24 cellular contexts compared by ENCODE assay signal in the genomic region with DNA sequence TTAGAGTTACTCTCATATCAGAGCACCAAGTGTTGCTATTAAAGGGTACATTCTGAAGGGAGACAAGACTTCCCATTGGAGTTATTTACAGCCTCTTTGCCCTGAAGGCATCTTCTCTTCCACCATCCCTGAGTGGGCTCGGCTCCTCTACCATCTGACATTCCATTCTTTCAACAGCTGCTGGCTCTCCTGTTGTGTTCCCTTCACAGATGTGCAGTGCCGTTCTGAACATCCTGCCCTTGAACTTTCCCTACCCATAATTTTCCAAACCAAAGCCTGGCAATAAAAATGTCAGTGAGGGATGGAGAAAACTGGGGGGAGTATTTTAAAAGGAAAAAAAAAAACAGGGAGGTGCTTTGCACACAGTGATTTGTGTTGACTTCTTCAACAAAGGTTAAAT.
DNase-seq lines count a peak whose midpoint lies in the region; ATAC-seq and TF ChIP-seq lines count a peak whose summit lies in the region.
"Had no signal": no experiment of that assay in that cellular context is flagged by ENCODE, and none has a peak within 500 bp of the region (broad histone marks: within the 10 kb centered on the region; RNA-seq: fewer than 3 reads in every experiment).

No MANE protein-coding gene starts in this region.

- H3K4me3 ChIP-seq in IMR-90 (ENCODE audit: insufficient read depth, low read depth, low read length) (no peak overlapping the region), esophagus squamous epithelium (no peak overlapping the region), uterus (no peak overlapping the region), left lung (no peak overlapping the region)
- H3K4me3 ChIP-seq: breast epithelium, smooth muscle cell, upper lobe of right lung had no signal

- no peaks in the 10 kb centered on the region for H4K20me1 ChIP-seq in IMR-90 (ENCODE audit: insufficient read depth, low read length)

- WGBS in IMR-90 (ENCODE audit: extremely low coverage in 2 of 2, insufficient read length in 1 of 2), 2 experiments = no CpG with 5 or more reads among the region's 2 CpGs
- 55 to 83% methylated on average over 2 of the region's 2 CpGs for WGBS in esophagus squamous epithelium, 2 donors

- no peak overlapping the region for H3K27ac Mint-ChIP-seq in nephron progenitor cell
- H3K27ac Mint-ChIP-seq: activated CD4-positive, alpha-beta T cell treated with anti-CD3 and anti-CD28 coated beads, Interleukin-2, amount 10 ng/mL, durations not matched to agents 7 days and 5 days; activated CD8-positive, alpha-beta memory T cell treated with anti-CD3 and anti-CD28 coated beads, Interleukin-2, amount 10 ng/mL, durations not matched to agents 7 days and 5 days; CD4-positive, CD25-positive, alpha-beta regulatory T cell had no signal

- peaks cover 58% of the 10 kb centered on the region for H3K4me1 Mint-ChIP-seq in nephron progenitor cell
- H3K4me1 Mint-ChIP-seq: activated CD4-positive, alpha-beta T cell treated with anti-CD3 and anti-CD28 coated beads, Interleukin-2, amount 10 ng/mL, durations not matched to agents 7 days and 5 days; CD4-positive, CD25-positive, alpha-beta regulatory T cell had no signal

- no peak overlapping the region for H3K14ac ChIP-seq in IMR-90 (replicated peaks; ENCODE audit: low read depth, low read length)

- peak overlapping the region; percentile 21; the same call in 1 of the 2 replicates for H2AK5ac ChIP-seq in IMR-90 (ENCODE audit: low read depth, low read length)

- peaks cover 15% of the 10 kb centered on the region for H3K27me3 Mint-ChIP-seq in nephron progenitor cell (ENCODE audit: low read depth, poor library complexity)
- H3K27me3 Mint-ChIP-seq: CD4-positive, CD25-positive, alpha-beta regulatory T cell had no signal

- H3K36me3 Mint-ChIP-seq in nephron progenitor cell (ENCODE audit: low read depth) = no peaks in the 10 kb centered on the region
- H3K36me3 Mint-ChIP-seq: activated CD8-positive, alpha-beta memory T cell treated with anti-CD3 and anti-CD28 coated beads, Interleukin-2, amount 10 ng/mL, durations not matched to agents 7 days and 5 days; CD4-positive, CD25-positive, alpha-beta regulatory T cell had no signal

- no peaks in the 10 kb centered on the region for H3K79me1 ChIP-seq in IMR-90 (ENCODE audit: low read depth in 1 of 2, low read length in 2 of 2)

- POLR2A ChIA-PET in IMR-90 (lab: Charles Lee; ENCODE audit: unreplicated experiment) = no interaction called here

- H3K4me2 ChIP-seq in IMR-90 (ENCODE audit: low read depth, low read length) = no peak overlapping the region
- H3K4me2 ChIP-seq: smooth muscle cell had no signal

- no peak overlapping the region for H3K9ac ChIP-seq in IMR-90 (ENCODE audit: low read depth, low read length)

- no peak overlapping the region for H2AK9ac ChIP-seq in IMR-90 (replicated peaks; ENCODE audit: low read depth, low read length, poor library complexity)

- intact Hi-C loops in IMR-90 (cut with micrococcal nuclease) (no loop called here), esophagus squamous epithelium (cut with DNase I) (no loop called here), uterus (cut with DNase I; ENCODE audit: low total_unique reads) (no loop called here), left lung (cut with DNase I) (no loop called here)

- H2AFZ ChIP-seq in IMR-90 (replicated peaks; ENCODE audit: low read length, poor library complexity) = no peak overlapping the region

- no peak overlapping the region for H3K23ac ChIP-seq in IMR-90 (ENCODE audit: low read depth, low read length)

- H3K36me3 ChIP-seq in IMR-90 (ENCODE audit: control insufficient read depth, insufficient read depth, low read length) (no peaks in the 10 kb centered on the region), esophagus squamous epithelium (no peaks in the 10 kb centered on the region), uterus (no peaks in the 10 kb centered on the region), left lung (no peaks in the 10 kb centered on the region)
- H3K36me3 ChIP-seq: breast epithelium, upper lobe of right lung had no signal

- no peak overlapping the region for H3K27ac ChIP-seq in IMR-90 (ENCODE audit: insufficient read depth, low read length)
- H3K27ac ChIP-seq in esophagus squamous epithelium = peak overlapping the region in 3 of 4 donors; percentile 61 to 72 (median 70)
- peak overlapping the region; percentile 82 to 90 for H3K27ac ChIP-seq in uterus
- H3K27ac ChIP-seq in left lung = no peak overlapping the region
- H3K27ac ChIP-seq: breast epithelium, foreskin keratinocyte, upper lobe of right lung had no signal

- no peak overlapping the region for H3K56ac ChIP-seq in IMR-90 (ENCODE audit: extremely low read depth, insufficient read depth, low read length)

- TF ChIP-seq POLR2A in IMR-90 (IDR thresholded peaks at IDR 0.05; ENCODE audit: low read depth, low read length) = no peak
- no peak for TF ChIP-seq POLR2A in esophagus squamous epithelium (IDR thresholded peaks at IDR 0.05)
- no peak for TF ChIP-seq POLR2A in uterus (IDR thresholded peaks at IDR 0.05)

- 0 out of 3 replicates have a peak overlapping the region, but pooled peaks have one; percentile 18 for H2BK15ac ChIP-seq in IMR-90 (ENCODE audit: low read depth, low read length)

- H4K8ac ChIP-seq in IMR-90 (ENCODE audit: low read depth in 2 of 2, low read length in 2 of 2) = no peak overlapping the region

- H3K18ac ChIP-seq in IMR-90 (ENCODE audit: low read depth, low read length) = no peak overlapping the region

- CTCF ChIA-PET in IMR-90 (lab: Yijun Ruan, JAX) = interaction anchor here (0.6 to 1.3 kb wide), 3 partner anchors 42 to 379 kb away, joined by 3 to 5 read pairs (median 4); no protein-coding TSS in a partner anchor

- ATAC-seq in IMR-90 (ENCODE audit: low read depth) (no peak), left lung (no peak), GM19463 (IDR thresholded peaks at IDR 0.05; ENCODE audit: unreplicated experiment) (no peak)
- ATAC-seq: activated CD8-positive, alpha-beta memory T cell treated with anti-CD3 and anti-CD28 coated beads, Interleukin-2, amount 10 ng/mL, durations not matched to agents 7 days and 5 days; foreskin keratinocyte; HepG2; upper lobe of right lung had no signal

- no peak overlapping the region for H4K5ac ChIP-seq in IMR-90 (ENCODE audit: low read depth, low read length)

- no peaks in the 10 kb centered on the region for H3K27me3 ChIP-seq in IMR-90 (ENCODE audit: control insufficient read depth, insufficient read depth, low read length)
- no peaks in the 10 kb centered on the region for H3K27me3 ChIP-seq in esophagus squamous epithelium
- no peaks in the 10 kb centered on the region for H3K27me3 ChIP-seq in uterus
- H3K27me3 ChIP-seq in left lung = no peaks in the 10 kb centered on the region
- H3K27me3 ChIP-seq: breast epithelium, foreskin keratinocyte, upper lobe of right lung had no signal

- H3K9me3 ChIP-seq in IMR-90 (ENCODE audit: control insufficient read depth, insufficient read depth, low read length) (no peaks in the 10 kb centered on the region), esophagus squamous epithelium (no peaks in the 10 kb centered on the region), uterus (no peaks in the 10 kb centered on the region), left lung (no peaks in the 10 kb centered on the region)
- H3K9me3 ChIP-seq: breast epithelium, upper lobe of right lung had no signal

- H3K4me1 ChIP-seq in IMR-90 (ENCODE audit: control insufficient read depth, insufficient read depth, low read length) = peaks cover 21% of the 10 kb centered on the region
- H3K4me1 ChIP-seq in esophagus squamous epithelium = peaks cover 0 to 58% (median 26%) of the 10 kb centered on the region in 3 donors
- H3K4me1 ChIP-seq in uterus = peaks cover 0 to 16% of the 10 kb centered on the region in 2 donors
- peaks cover 5 to 37% of the 10 kb centered on the region in 2 donors for H3K4me1 ChIP-seq in left lung
- H3K4me1 ChIP-seq: breast epithelium had no signal

- TF ChIP-seq CTCF in IMR-90 (conservative IDR thresholded peaks at IDR 0.05; ENCODE audit: low read depth, low read length) (no peak), esophagus squamous epithelium (IDR thresholded peaks at IDR 0.05) (no peak), nephron progenitor cell (IDR thresholded peaks at IDR 0.05) (no peak), uterus (IDR thresholded peaks at IDR 0.05) (no peak), left lung (IDR thresholded peaks at IDR 0.05) (no peak)

- dilution Hi-C loops in IMR-90 (cut with HindIII; ENCODE audit: low sequenced_read_pairs, unreplicated experiment) = no loop called here

- H2BK120ac ChIP-seq in IMR-90 (ENCODE audit: low read depth, low read length) = no peak overlapping the region

- no peak overlapping the region for H4K91ac ChIP-seq in IMR-90 (ENCODE audit: insufficient read depth, low read depth, low read length)

- in situ Hi-C loops in IMR-90 (cut with MboI; ENCODE audit: low sequenced_read_pairs) = no loop called here

- DNase-seq in IMR-90 = no peak
- DNase-seq in esophagus squamous epithelium (lab: John Stamatoyannopoulos, UW) = no peak
- peak; percentile 33 for DNase-seq in nephron progenitor cell
- peak; percentile 39 to 56 for DNase-seq in uterus
- no peak for DNase-seq in AML-193 (lab: John Stamatoyannopoulos, UW)
- no peak for DNase-seq in left lung
- DNase-seq: activated CD4-positive, alpha-beta T cell treated with anti-CD3 and anti-CD28 coated beads, Interleukin-2, amount 10 ng/mL, durations not matched to agents 7 days and 5 days; activated CD8-positive, alpha-beta memory T cell treated with anti-CD3 and anti-CD28 coated beads, Interleukin-2, amount 10 ng/mL, durations not matched to agents 7 days and 5 days; activated naive CD4-positive, alpha-beta T cell treated with Interleukin-2 at 50 U/mL for 16 hours; amniotic stem cell; CD4-positive, CD25-positive, alpha-beta regulatory T cell; foreskin keratinocyte; mammary epithelial cell; NCI-H146; NCI-H510A treated with DMSO at 0.1 percent for 48 hours; occipital lobe; SHP77; stimulated activated CD4-positive, alpha-beta T cell treated with anti-CD3 and anti-CD28 coated beads, Interleukin-2, amount 100 ng/mL, for 24 hours; T1000; upper lobe of right lung had no signal

- no peak overlapping the region for H2BK5ac ChIP-seq in IMR-90 (ENCODE audit: low read depth, low read length, poor library complexity, severe bottlenecking)

- H3K4me3 Mint-ChIP-seq in nephron progenitor cell = no peak overlapping the region
- H3K4me3 Mint-ChIP-seq: activated CD4-positive, alpha-beta T cell treated with anti-CD3 and anti-CD28 coated beads, Interleukin-2, amount 10 ng/mL, durations not matched to agents 7 days and 5 days; activated CD8-positive, alpha-beta memory T cell treated with anti-CD3 and anti-CD28 coated beads, Interleukin-2, amount 10 ng/mL, durations not matched to agents 7 days and 5 days; CD4-positive, CD25-positive, alpha-beta regulatory T cell had no signal

- peaks cover 8% of the 10 kb centered on the region for H3K9me1 ChIP-seq in IMR-90 (ENCODE audit: insufficient read depth, low read length)

- TF ChIP-seq RAD21 in IMR-90 (IDR thresholded peaks at IDR 0.05; ENCODE audit: low read length) = no peak

- no peak overlapping the region for H2BK20ac ChIP-seq in IMR-90 (ENCODE audit: low read depth, low read length)

- no peaks in the 10 kb centered on the region for H3K9me3 Mint-ChIP-seq in nephron progenitor cell
- H3K9me3 Mint-ChIP-seq: activated CD4-positive, alpha-beta T cell treated with anti-CD3 and anti-CD28 coated beads, Interleukin-2, amount 10 ng/mL, durations not matched to agents 7 days and 5 days had no signal

- no peak overlapping the region for H3K4ac ChIP-seq in IMR-90 (ENCODE audit: low read depth, low read length)

- no TSS peak for BruUV-seq in IMR-90 (replicated peaks; lab: Mats Ljungman, UMichigan)

Comparison
In these comparisons a context has a peak if more than half of its experiments do, and no peak if none do; other contexts are left out.
1. DNase-seq: peak in nephron progenitor cell (single experiment) and uterus (2 of 2); none in IMR-90 (single experiment), esophagus squamous epithelium (single experiment), AML-193 (0 of 2) and left lung (0 of 2).
2. H3K27ac ChIP-seq: peak in esophagus squamous epithelium (3 of 4) and uterus (2 of 2); none in IMR-90 (single experiment) and left lung (0 of 2).